ENCODE assay signal across 22 cellular contexts in genomic region chr20:2978519-2978918, GRCh38.
"Had no signal": no experiment of that assay in that cellular context is flagged by ENCODE, and none has a peak within 500 bp of the region (broad histone marks: within the 10 kb centered on the region; RNA-seq: fewer than 3 reads in every experiment).

No MANE protein-coding gene starts in this region.

- FAIRE-seq: bronchial epithelial cell, islet of Langerhans had no signal

- H3K27ac Mint-ChIP-seq: mesothelial cell of epicardium, type B pancreatic cell had no signal

- ATAC-seq: gastrocnemius medialis; left ventricle myocardium superior; naive thymus-derived CD8-positive, alpha-beta T cell had no signal

- H3K9me3 Mint-ChIP-seq: activated naive CD4-positive, alpha-beta T cell treated with anti-CD3 and anti-CD28 coated beads, Interleukin-2, amount 50 U/mL, for 24 hours; naive thymus-derived CD8-positive, alpha-beta T cell; type B pancreatic cell had no signal

- H3K27ac ChIP-seq: coronary artery, esophagus squamous epithelium, gastrocnemius medialis, neutrophil, ovary, prostate gland, spleen, thoracic aorta had no signal

- H3K4me3 ChIP-seq: coronary artery, esophagus squamous epithelium, gastrocnemius medialis, ovary, prostate gland, spleen, thoracic aorta had no signal

- H3K27me3 Mint-ChIP-seq: activated naive CD4-positive, alpha-beta T cell treated with anti-CD3 and anti-CD28 coated beads, Interleukin-2, amount 50 U/mL, for 24 hours; naive thymus-derived CD8-positive, alpha-beta T cell; type B pancreatic cell had no signal

- H3K4me3 Mint-ChIP-seq: activated naive CD4-positive, alpha-beta T cell treated with anti-CD3 and anti-CD28 coated beads, Interleukin-2, amount 50 U/mL, for 24 hours; mesothelial cell of epicardium; naive thymus-derived CD8-positive, alpha-beta T cell; type B pancreatic cell had no signal

- H3K4me1 Mint-ChIP-seq: mesothelial cell of epicardium had no signal

- DNase-seq: activated CD4-positive, alpha-beta T cell treated with anti-CD3 and anti-CD28 coated beads, Interleukin-2, amount 50 U/mL, for 1 hour; activated gamma-delta T cell; amniotic stem cell; esophagus squamous epithelium; gastrocnemius medialis; hippocampal formation; left ventricle myocardium superior; mammary epithelial cell; naive thymus-derived CD8-positive, alpha-beta T cell; ovary; spleen; stimulated activated CD4-positive, alpha-beta T cell treated with anti-CD3 and anti-CD28 coated beads, Interleukin-4, amount 100 ng/mL, for 1 hour; stimulated activated naive CD4-positive, alpha-beta T cell had no signal

- H3K36me3 Mint-ChIP-seq: type B pancreatic cell had no signal

- H3K27me3 ChIP-seq: esophagus squamous epithelium, gastrocnemius medialis, neutrophil, ovary, spleen had no signal

- H3K36me3 ChIP-seq: gastrocnemius medialis, ovary, prostate gland had no signal

- H3K4me1 ChIP-seq: prostate gland had no signal

- H3K9me3 ChIP-seq: esophagus squamous epithelium, gastrocnemius medialis, neutrophil, ovary, prostate gland, spleen, thoracic aorta had no signal
